ENCODE assay signal across 18 cellular contexts in the genomic region with DNA sequence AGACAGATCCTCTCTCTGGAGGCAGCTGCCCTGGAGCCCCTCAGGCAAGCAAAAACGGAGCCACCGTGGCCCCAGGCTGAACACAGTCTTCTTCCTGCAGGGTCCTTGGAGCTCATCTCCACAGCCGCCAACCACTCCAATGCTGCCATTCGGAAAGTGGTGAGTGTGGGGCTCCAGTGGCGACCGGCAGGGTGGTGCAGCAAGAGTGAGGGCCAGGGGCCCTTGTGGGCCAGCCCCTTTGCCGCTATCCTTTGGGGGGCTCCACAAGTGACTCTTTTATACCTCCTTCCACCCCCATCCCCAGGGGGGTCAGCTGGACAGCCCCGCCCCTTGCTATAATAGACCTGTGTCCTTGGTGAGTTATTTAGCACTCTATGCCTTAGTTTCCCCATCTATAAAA. TPM values are rescaled to one million over a fixed set of nuclear protein-coding genes. Genes with fewer than 3 reads are reported as not detected.
"Had no signal": no experiment of that assay in that cellular context is flagged by ENCODE, and none has a peak within 500 bp of the region (broad histone marks: within the 10 kb centered on the region; RNA-seq: fewer than 3 reads in every experiment).

No MANE protein-coding gene starts in this region.

- H3K9me3 Mint-ChIP-seq: activated CD4-positive, alpha-beta memory T cell treated with anti-CD3 and anti-CD28 coated beads for 36 hours; activated T-helper 1 cell treated with anti-CD3 and anti-CD28 coated beads, Interleukin-12 subunit alpha, Interleukin-12 subunit beta, Interleukin-2, Interleukin-4 antibody, amounts not matched to agents 30 ng/mL and 10 ng/mL and 1 ng/mL, durations not matched to agents 14 hours and 24 hours and 36 hours; stimulated activated memory B cell treated with anti-CD40 and anti-IgM and Interleukin-4, amounts not matched to agents 10 μg/mL and 1 μg/mL and 100 μg/mL, for 72 hours; T-cell had no signal

- H3K27me3 Mint-ChIP-seq: activated CD4-positive, alpha-beta memory T cell treated with anti-CD3 and anti-CD28 coated beads for 36 hours; stimulated activated memory B cell treated with anti-CD40 and anti-IgM and Interleukin-4, amounts not matched to agents 10 μg/mL and 1 μg/mL and 100 μg/mL, for 72 hours; T-cell had no signal

- H3K4me3 Mint-ChIP-seq: activated CD4-positive, alpha-beta memory T cell treated with anti-CD3 and anti-CD28 coated beads for 36 hours; activated T-helper 1 cell treated with anti-CD3 and anti-CD28 coated beads, Interleukin-12 subunit alpha, Interleukin-12 subunit beta, Interleukin-2, Interleukin-4 antibody, amounts not matched to agents 30 ng/mL and 10 ng/mL and 1 ng/mL, durations not matched to agents 14 hours and 24 hours and 36 hours; stimulated activated memory B cell treated with anti-CD40 and anti-IgM and Interleukin-4, amounts not matched to agents 10 μg/mL and 1 μg/mL and 100 μg/mL, for 72 hours; T-cell had no signal

- H3K27ac Mint-ChIP-seq: activated CD4-positive, alpha-beta memory T cell treated with anti-CD3 and anti-CD28 coated beads for 36 hours; stimulated activated memory B cell treated with anti-CD40 and anti-IgM and Interleukin-4, amounts not matched to agents 10 μg/mL and 1 μg/mL and 100 μg/mL, for 72 hours had no signal

- H3K27me3 ChIP-seq: esophagus squamous epithelium, ovary, spleen, uterus had no signal

- H3K9me3 ChIP-seq: esophagus squamous epithelium, ovary, SK-N-SH, spleen, uterus had no signal

- ATAC-seq: sciatic nerve; stimulated activated memory B cell treated with anti-CD40 and anti-IgM and Interleukin-4, amounts not matched to agents 10 μg/mL and 1 μg/mL and 100 μg/mL, for 72 hours; T-cell had no signal

- H3K4me3 ChIP-seq: esophagus squamous epithelium, ovary, spleen, uterus had no signal

- H3K27ac ChIP-seq: esophagus squamous epithelium, ovary, uterus had no signal

- H3K36me3 ChIP-seq: ovary, uterus had no signal

- H3K4me1 ChIP-seq: esophagus squamous epithelium, uterus had no signal

- DNase-seq: activated CD4-positive, alpha-beta memory T cell treated with anti-CD3 and anti-CD28 coated beads for 36 hours; activated naive CD4-positive, alpha-beta T cell treated with anti-CD3 and anti-CD28 coated beads, Interleukin-2, amount 50 U/mL, for 16 hours; amniotic stem cell; caudate nucleus; esophagus squamous epithelium; kidney glomerular epithelial cell; mesendoderm; ovary; spleen; stimulated activated CD4-positive, alpha-beta T cell treated with anti-CD3 and anti-CD28 coated beads, Interleukin-1b, Interleukin-23, amount 100 ng/mL, for 48 hours; T-cell; T1000; uterus had no signal

RNA-seq across cellular contexts. Expression of a gene that starts 47.4 kb away (rescaled TPM):
- polyA plus RNA-seq: neural cell had no signal
